10 cellular contexts compared by ENCODE assay signal in genomic region chr5:74056789-74057164, GRCh38.
DNase-seq lines count a peak whose midpoint lies in the region; ATAC-seq, FAIRE-seq and TF ChIP-seq lines count a peak whose summit lies in the region.
"Had no signal": no experiment of that assay in that cellular context is flagged by ENCODE, and none has a peak within 500 bp of the region (broad histone marks: within the 10 kb centered on the region; RNA-seq: fewer than 3 reads in every experiment).

No MANE protein-coding gene starts in this region.

- no peak overlapping the region for H4K8ac ChIP-seq in IMR-90 (ENCODE audit: low read depth in 2 of 2, low read length in 2 of 2)

- intact Hi-C loops in IMR-90 (cut with micrococcal nuclease) (loop anchor here (5.0 to 10.0 kb wide), 2 partner anchors 62 to 586 kb away; partner anchors contain the start of gene ENC1), GM12878 (cut with micrococcal nuclease; ENCODE audit: unreplicated experiment) (no loop called here), sigmoid colon (cut with DNase I) (no loop called here)

- H3K56ac ChIP-seq in IMR-90 (ENCODE audit: extremely low read depth, insufficient read depth, low read length) = no peak overlapping the region

- no peaks in the 10 kb centered on the region for H3K79me2 ChIP-seq in GM12878 (ENCODE audit: control insufficient read depth, insufficient read depth, low read length)

- no peak overlapping the region for H2BK20ac ChIP-seq in IMR-90 (ENCODE audit: low read depth, low read length)

- H3K23ac ChIP-seq in IMR-90 (ENCODE audit: low read depth, low read length) = no peak overlapping the region

- no peak overlapping the region for H2AFZ ChIP-seq in IMR-90 (replicated peaks; ENCODE audit: low read length, poor library complexity)
- H2AFZ ChIP-seq in GM12878 (ENCODE audit: control insufficient read depth, low read depth, low read length) = no peak overlapping the region

- TF ChIP-seq EP300 in GM12878 (IDR thresholded peaks at IDR 0.05; ENCODE audit: borderline replicate concordance in 1 of 2, control insufficient read depth in 1 of 2, low read depth in 2 of 2, low read length in 2 of 2) (no peak), sigmoid colon (IDR thresholded peaks at IDR 0.05) (no peak), suprapubic skin (IDR thresholded peaks at IDR 0.05) (no peak)

- no peaks in the 10 kb centered on the region for H3K79me1 ChIP-seq in IMR-90 (ENCODE audit: low read depth in 1 of 2, low read length in 2 of 2)

- H3K4ac ChIP-seq in IMR-90 (ENCODE audit: low read depth, low read length) = no peak overlapping the region

- no peak overlapping the region for H4K5ac ChIP-seq in IMR-90 (ENCODE audit: low read depth, low read length)

- in situ Hi-C loops in IMR-90 (cut with MboI; ENCODE audit: low sequenced_read_pairs) (no loop called here), GM12878 (cut with MboI) (no loop called here)

- H2BK120ac ChIP-seq in IMR-90 (ENCODE audit: low read depth, low read length) = no peak overlapping the region

- H2AK5ac ChIP-seq in IMR-90 (ENCODE audit: low read depth, low read length) = no peak overlapping the region

- peaks cover 4% of the 10 kb centered on the region for H3K9me1 ChIP-seq in IMR-90 (ENCODE audit: insufficient read depth, low read length)

- no peak overlapping the region for H2BK5ac ChIP-seq in IMR-90 (ENCODE audit: low read depth, low read length, poor library complexity, severe bottlenecking)

- no peak overlapping the region for H3K9ac ChIP-seq in IMR-90 (ENCODE audit: low read depth, low read length)
- H3K9ac ChIP-seq in GM12878 (ENCODE audit: control insufficient read depth, insufficient read depth, low read length) = no peak overlapping the region

- RAD21 ChIA-PET in GM12878 (lab: Charles Lee; ENCODE audit: unreplicated experiment) = interaction anchor here (1.3 to 1.5 kb wide), 4 partner anchors 11 to 584 kb away, joined by 3 to 11 read pairs (median 4); partner anchors contain the start of gene ENC1

- H3K4me2 ChIP-seq in IMR-90 (ENCODE audit: low read depth, low read length) = no peak overlapping the region
- H3K4me2 ChIP-seq in GM12878 (ENCODE audit: control insufficient read depth, insufficient read depth) = no peak overlapping the region

- DNase-seq in AG04450 (ENCODE audit: low read depth, low spot score) (no peak), IMR-90 (peak; percentile 33), GM12878 (ENCODE audit: low read depth, low spot score) (no peak), kidney tubule cell (ENCODE audit: low spot score) (peak; percentile 55), GF-D8 (lab: John Stamatoyannopoulos, UW) (no peak), sigmoid colon (no peak), suprapubic skin (ENCODE audit: low spot score in 2 of 2) (no peak)
- DNase-seq in stimulated activated CD4-positive, alpha-beta T cell treated with anti-CD3 and anti-CD28 coated beads, Interleukin-12 subunit alpha, Interleukin-12 subunit beta, amount 100 ng/mL, for 4 hours = no peak
- DNase-seq: activated naive CD4-positive, alpha-beta T cell had no signal

- dilution Hi-C loops in IMR-90 (cut with HindIII; ENCODE audit: low sequenced_read_pairs, unreplicated experiment) = no loop called here

- H3K4me3 ChIP-seq in AG04450 (ENCODE audit: low read depth, low read length) = no peak overlapping the region
- H3K4me3 ChIP-seq in IMR-90 (ENCODE audit: insufficient read depth, low read depth, low read length) = no peak overlapping the region
- no peak overlapping the region for H3K4me3 ChIP-seq in GM12878
- H3K4me3 ChIP-seq in sigmoid colon = no peak overlapping the region
- no peak overlapping the region for H3K4me3 ChIP-seq in suprapubic skin

- no peak overlapping the region for H4K91ac ChIP-seq in IMR-90 (ENCODE audit: insufficient read depth, low read depth, low read length)

- H3K4me1 ChIP-seq in IMR-90 (ENCODE audit: control insufficient read depth, insufficient read depth, low read length) (0 out of 2 replicates have a peak, but pooled peaks cover 2% of the 10 kb centered on the region), GM12878 (ENCODE audit: control insufficient read depth, insufficient read depth, low read length) (no peaks in the 10 kb centered on the region), sigmoid colon (no peaks in the 10 kb centered on the region), suprapubic skin (no peaks in the 10 kb centered on the region)

- ATAC-seq in IMR-90 (ENCODE audit: low read depth) (peak; percentile 48; the same call in 1 of the 2 replicates), GM12878 (peak; percentile 81)

- no peak overlapping the region for H3K27ac ChIP-seq in AG04450 (ENCODE audit: low read depth, low read length)
- no peak overlapping the region for H3K27ac ChIP-seq in IMR-90 (ENCODE audit: insufficient read depth, low read length)
- no peak overlapping the region for H3K27ac ChIP-seq in GM12878 (ENCODE audit: control insufficient read depth, insufficient read depth)
- H3K27ac ChIP-seq in sigmoid colon = no peak overlapping the region
- no peak overlapping the region for H3K27ac ChIP-seq in suprapubic skin

- FAIRE-seq in GM12878 (lab: Jason Lieb, UNC) = no peak
- FAIRE-seq: G401.6 had no signal

- H3K9me3 ChIP-seq in AG04450 (ENCODE audit: control insufficient read depth, insufficient read depth, low read length) (no peaks in the 10 kb centered on the region), IMR-90 (ENCODE audit: control insufficient read depth, insufficient read depth, low read length) (no peaks in the 10 kb centered on the region), GM12878 (replicated peaks; ENCODE audit: control insufficient read depth, insufficient read depth, low read length) (no peaks in the 10 kb centered on the region), sigmoid colon (no peaks in the 10 kb centered on the region), suprapubic skin (no peaks in the 10 kb centered on the region)

- no peak overlapping the region for H3K14ac ChIP-seq in IMR-90 (replicated peaks; ENCODE audit: low read depth, low read length)

- no peaks in the 10 kb centered on the region for H3K36me3 ChIP-seq in IMR-90 (ENCODE audit: control insufficient read depth, insufficient read depth, low read length)
- H3K36me3 ChIP-seq in GM12878 (ENCODE audit: control insufficient read depth in 2 of 2, insufficient read depth in 2 of 2, low read length in 1 of 2) = no peaks in the 10 kb centered on the region
- H3K36me3 ChIP-seq in sigmoid colon = no peaks in the 10 kb centered on the region
- H3K36me3 ChIP-seq in suprapubic skin = no peaks in the 10 kb centered on the region

- no peak overlapping the region for H2AK9ac ChIP-seq in IMR-90 (replicated peaks; ENCODE audit: low read depth, low read length, poor library complexity)

- H4K20me1 ChIP-seq in IMR-90 (ENCODE audit: insufficient read depth, low read length) = no peaks in the 10 kb centered on the region
- no peaks in the 10 kb centered on the region for H4K20me1 ChIP-seq in GM12878 (ENCODE audit: control insufficient read depth, insufficient read depth)

- no peak overlapping the region for H3K18ac ChIP-seq in IMR-90 (ENCODE audit: low read depth, low read length)

- SMC1A ChIA-PET in GM12878 (lab: Charles Lee; ENCODE audit: uncharacterized antibody, unreplicated experiment) = interaction anchor here (1.0 to 1.8 kb wide), 11 partner anchors 8 to 590 kb away, joined by 3 to 7 read pairs (median 4); no protein-coding TSS in a partner anchor

- TF ChIP-seq RAD21 in IMR-90 (IDR thresholded peaks at IDR 0.05; ENCODE audit: low read length) (peak; percentile 40), GM12878 (IDR thresholded peaks at IDR 0.05; ENCODE audit: insufficient read depth, low read depth, low read length) (0 out of 2 replicates have a peak, but pooled peaks have one; percentile 24)

- H2BK15ac ChIP-seq in IMR-90 (ENCODE audit: low read depth, low read length) = no peak overlapping the region

- TF ChIP-seq POLR2A in IMR-90 (IDR thresholded peaks at IDR 0.05; ENCODE audit: low read depth, low read length) (no peak), GM12878 (IDR thresholded peaks at IDR 0.05; ENCODE audit: low read depth, low read length) (no peak), sigmoid colon (IDR thresholded peaks at IDR 0.05) (no peak), suprapubic skin (IDR thresholded peaks at IDR 0.05) (no peak)

- CTCF ChIA-PET in AG04450 (lab: Charles Lee) (interaction anchor here (0.6 to 1.4 kb wide), 6 partner anchors 10 to 613 kb away, joined by 3 to 6 read pairs (median 4); no protein-coding TSS in a partner anchor), IMR-90 (lab: Yijun Ruan, JAX) (no interaction called here), GM12878 (lab: Yijun Ruan, JAX) (interaction anchor here (0.7 to 2.0 kb wide), 5 partner anchors 9 to 584 kb away, joined by 3 to 8 read pairs (median 5); partner anchors contain the start of gene ENC1)

- H3K27me3 ChIP-seq in AG04450 (ENCODE audit: control insufficient read depth, insufficient read depth, low read length) = no peaks in the 10 kb centered on the region
- H3K27me3 ChIP-seq in IMR-90 (ENCODE audit: control insufficient read depth, insufficient read depth, low read length) = peaks cover 6% of the 10 kb centered on the region
- no peaks in the 10 kb centered on the region for H3K27me3 ChIP-seq in GM12878 (replicated peaks in 1 of 2; ENCODE audit: control insufficient read depth in 2 of 2, insufficient read depth in 2 of 2, low read length in 1 of 2)
- no peaks in the 10 kb centered on the region for H3K27me3 ChIP-seq in sigmoid colon
- H3K27me3 ChIP-seq in suprapubic skin = no peaks in the 10 kb centered on the region

- TF ChIP-seq CTCF in AG04450 (IDR thresholded peaks at IDR 0.05; ENCODE audit: low read depth, low read length) = peak; percentile 56
- peak; percentile 33 for TF ChIP-seq CTCF in IMR-90 (conservative IDR thresholded peaks at IDR 0.05; ENCODE audit: low read depth, low read length)
- TF ChIP-seq CTCF in GM12878 (IDR thresholded peaks at IDR 0.05 in 2 of 3, conservative IDR thresholded peaks at IDR 0.05 in 1 of 3; ENCODE audit: control insufficient read depth in 2 of 3, extremely low read depth in 1 of 3, insufficient read depth in 1 of 3, low read depth in 3 of 3, low read length in 3 of 3) = peak; percentile 15 to 36 (median 33); a peak in 4 of 6 replicates
- no peak for TF ChIP-seq CTCF in sigmoid colon (IDR thresholded peaks at IDR 0.05)
- no peak for TF ChIP-seq CTCF in suprapubic skin (IDR thresholded peaks at IDR 0.05)

- POLR2A ChIA-PET in AG04450 (lab: Yijun Ruan, JAX) = no interaction called here
- POLR2A ChIA-PET in IMR-90 (lab: Charles Lee; ENCODE audit: unreplicated experiment) = no interaction called here
- POLR2A ChIA-PET in GM12878 (lab: Charles Lee) = no interaction called here

- BruUV-seq in IMR-90 (replicated peaks; lab: Mats Ljungman, UMichigan) (no TSS peak), GM12878 (replicated peaks; lab: Mats Ljungman, UMichigan) (no TSS peak)

TF ChIP-seq in IMR-90, 13 proteins besides CTCF, POLR2A, EP300 and RAD21:
- no peak for TF ChIP-seq BHLHE40 (IDR thresholded peaks at IDR 0.05; ENCODE audit: low read depth, low read length)
- TF ChIP-seq SMC3 (IDR thresholded peaks at IDR 0.05; ENCODE audit: low read depth, low read length) = peak; percentile 39

TF ChIP-seq in GM12878, 131 proteins besides CTCF, POLR2A, EP300 and RAD21 (continues in another document):
- TF ChIP-seq MTA2 (IDR thresholded peaks at IDR 0.05; ENCODE audit: low read depth) (no peak), CEBPB (IDR thresholded peaks at IDR 0.05; ENCODE audit: borderline replicate concordance in 1 of 2, low read depth in 2 of 2, low read length in 2 of 2) (no peak), MEF2B (IDR thresholded peaks at IDR 0.05; ENCODE audit: partially characterized antibody, poor library complexity, severe bottlenecking) (no peak)

Comparison
In these comparisons a context has a peak if more than half of its experiments do, and no peak if none do; other contexts are left out.
1. DNase-seq: peak in IMR-90 (single experiment) and kidney tubule cell (single experiment); none in AG04450 (single experiment), GM12878 (single experiment), GF-D8 (single experiment), stimulated activated CD4-positive, alpha-beta T cell treated with anti-CD3 and anti-CD28 coated beads, Interleukin-12 subunit alpha, Interleukin-12 subunit beta, amount 100 ng/mL, for 4 hours (single experiment), sigmoid colon (single experiment) and suprapubic skin (0 of 2).
2. CTCF ChIP-seq: peak in AG04450 (single experiment), IMR-90 (single experiment) and GM12878 (3 of 3); none in sigmoid colon (0 of 4) and suprapubic skin (0 of 2).